In the genomic region with DNA sequence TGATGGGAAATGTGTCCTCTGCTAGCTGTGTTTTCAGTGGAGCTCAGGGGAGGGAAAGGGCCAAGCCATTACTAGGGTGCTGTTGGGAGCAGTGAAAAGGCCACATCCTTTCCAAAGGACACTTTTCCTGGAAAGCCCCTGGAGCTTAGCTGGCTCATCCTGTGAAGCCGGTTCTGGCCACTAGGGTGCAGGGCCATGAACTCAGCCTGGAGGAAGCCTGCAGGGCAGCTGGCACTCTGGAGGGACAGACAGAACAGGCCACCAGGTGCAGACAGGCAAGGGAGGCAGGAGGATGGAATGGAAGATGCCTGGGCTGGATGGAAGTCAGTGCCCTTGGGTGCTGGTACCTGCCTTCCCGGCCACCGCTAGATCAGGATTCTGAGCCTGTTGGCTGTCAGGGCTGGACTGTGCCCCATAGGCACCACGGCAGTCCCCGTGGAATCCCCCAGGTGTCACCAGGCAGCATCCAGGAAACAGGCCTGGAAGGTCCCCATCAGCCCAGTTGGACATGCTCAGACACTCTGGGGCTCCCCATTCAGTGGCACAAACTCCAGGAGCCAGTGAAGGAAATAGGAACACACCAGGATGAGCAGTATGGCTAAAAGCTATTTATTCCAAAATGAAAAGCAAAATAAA, we compare ENCODE assay signal across 9 cellular contexts.
A peak's percentile ranks its signal among the peaks of the same experiment; 100 is the strongest.
DNase-seq lines count a peak whose midpoint lies in the region; ATAC-seq and TF ChIP-seq lines count a peak whose summit lies in the region.
"Had no signal": no experiment of that assay in that cellular context is flagged by ENCODE, and none has a peak within 500 bp of the region (broad histone marks: within the 10 kb centered on the region; RNA-seq: fewer than 3 reads in every experiment).

No MANE protein-coding gene starts in this region.

- no peaks in the 10 kb centered on the region for H3K9me3 Mint-ChIP-seq in mesothelial cell of epicardium

- no peaks in the 10 kb centered on the region for H3K4me1 ChIP-seq in thyroid gland
- no peaks in the 10 kb centered on the region for H3K4me1 ChIP-seq in prostate gland (replicated peaks)

- H3K9me3 ChIP-seq in thyroid gland (no peaks in the 10 kb centered on the region), prostate gland (no peaks in the 10 kb centered on the region)

- 80 to 90% methylated on average over 3 to 4 of the region's 5 CpGs for WGBS in thyroid gland, 2 donors
- 73% methylated on average over 5 of the region's 5 CpGs for WGBS in prostate gland

- TF ChIP-seq CTCF in thyroid gland (IDR thresholded peaks at IDR 0.05) (peak in 2 of 6 experiments; percentile 23 to 30), mesothelial cell of epicardium (IDR thresholded peaks at IDR 0.05; ENCODE audit: unreplicated experiment) (no peak), prostate gland (IDR thresholded peaks at IDR 0.05) (no peak)

- ATAC-seq in HG03521 (IDR thresholded peaks at IDR 0.05; ENCODE audit: unreplicated experiment): no peak

- intact Hi-C loops in thyroid gland (cut with DNase I): no loop called here
- intact Hi-C loops in prostate gland (cut with DNase I): no loop called here

- peaks cover 11% of the 10 kb centered on the region for H3K27me3 Mint-ChIP-seq in mesothelial cell of epicardium (ENCODE audit: low read depth)

- no peaks in the 10 kb centered on the region for H3K36me3 Mint-ChIP-seq in mesothelial cell of epicardium
- H3K36me3 Mint-ChIP-seq: activated naive CD8-positive, alpha-beta T cell treated with anti-CD3 and anti-CD28 coated beads, Interleukin-2, amount 10 ng/mL, durations not matched to agents 7 days and 5 days had no signal

- H3K27me3 ChIP-seq in H7 (ENCODE audit: control insufficient read depth, insufficient read depth, low read length): no peaks in the 10 kb centered on the region
- H3K27me3 ChIP-seq in thyroid gland: no peaks in the 10 kb centered on the region
- H3K27me3 ChIP-seq in prostate gland (replicated peaks; ENCODE audit: insufficient read depth): no peaks in the 10 kb centered on the region

- TF ChIP-seq POLR2A in thyroid gland (IDR thresholded peaks at IDR 0.05) (no peak), prostate gland (IDR thresholded peaks at IDR 0.05) (no peak)

- H3K4me3 ChIP-seq in H7 (ENCODE audit: insufficient read depth, low read depth, low read length): no peak overlapping the region
- no peak overlapping the region for H3K4me3 ChIP-seq in thyroid gland (replicated peaks in 1 of 3)
- no peak overlapping the region for H3K4me3 ChIP-seq in prostate gland

- H3K4me1 Mint-ChIP-seq in mesothelial cell of epicardium: no peaks in the 10 kb centered on the region

- no peak overlapping the region for H3K27ac Mint-ChIP-seq in mesothelial cell of epicardium
- H3K27ac Mint-ChIP-seq: activated naive CD8-positive, alpha-beta T cell treated with anti-CD3 and anti-CD28 coated beads, Interleukin-2, amount 10 ng/mL, durations not matched to agents 7 days and 5 days had no signal

- H3K4me3 Mint-ChIP-seq in mesothelial cell of epicardium: no peak overlapping the region
- H3K4me3 Mint-ChIP-seq: activated naive CD8-positive, alpha-beta T cell treated with anti-CD3 and anti-CD28 coated beads, Interleukin-2, amount 10 ng/mL, durations not matched to agents 7 days and 5 days had no signal

- H3K36me3 ChIP-seq in H7 (replicated peaks; ENCODE audit: control insufficient read depth, insufficient read depth, low read length): no peaks in the 10 kb centered on the region
- no peaks in the 10 kb centered on the region for H3K36me3 ChIP-seq in thyroid gland
- H3K36me3 ChIP-seq in prostate gland: no peaks in the 10 kb centered on the region

- DNase-seq in AG20443 (ENCODE audit: low spot score): peak; percentile 29
- peak; percentile 76 for DNase-seq in H7
- DNase-seq in SK-N-DZ (ENCODE audit: low spot score): peak; percentile 44
- peak; percentile 69 for DNase-seq in iPS-NIHi7 (ENCODE audit: extremely low spot score)
- DNase-seq in thyroid gland: no peak
- no peak for DNase-seq in mesothelial cell of epicardium (ENCODE audit: low spot score in 2 of 2, unreplicated experiment in 2 of 2)
- DNase-seq in prostate gland (ENCODE audit: low spot score): no peak
- DNase-seq: activated naive CD8-positive, alpha-beta T cell treated with anti-CD3 and anti-CD28 coated beads, Interleukin-2, amount 10 ng/mL, durations not matched to agents 7 days and 5 days had no signal

- H3K27ac ChIP-seq in thyroid gland: no peak overlapping the region
- no peak overlapping the region for H3K27ac ChIP-seq in prostate gland

Comparison
In these comparisons a context has a peak if more than half of its experiments do, and no peak if none do; other contexts are left out.
1. DNase-seq: peak in AG20443 (single experiment), H7 (single experiment), SK-N-DZ (single experiment) and iPS-NIHi7 (single experiment); none in thyroid gland (0 of 2), mesothelial cell of epicardium (0 of 2) and prostate gland (single experiment).